13 cellular contexts compared by ENCODE assay signal in genomic region chrX:64850371-64851082, GRCh38.
DNase-seq lines count a peak whose midpoint lies in the region; ATAC-seq and TF ChIP-seq lines count a peak whose summit lies in the region.
"Had no signal": no experiment of that assay in that cellular context is flagged by ENCODE, and none has a peak within 500 bp of the region (broad histone marks: within the 10 kb centered on the region; RNA-seq: fewer than 3 reads in every experiment).

No MANE protein-coding gene starts in this region.

- peaks cover 0 to 2% (median 0%) of the 10 kb centered on the region in 6 donors for H3K36me3 ChIP-seq in spleen
- H3K36me3 ChIP-seq: vagina had no signal

- 64 to 79% (median 75%) methylated on average over 6 of the region's 6 CpGs for WGBS in spleen, 5 donors

- no peak overlapping the region for H3K4me3 Mint-ChIP-seq in activated CD8-positive, alpha-beta memory T cell treated with anti-CD3 and anti-CD28 coated beads, Interleukin-2, amount 10 ng/mL, durations not matched to agents 7 days and 5 days
- H3K4me3 Mint-ChIP-seq in immature natural killer cell, result no peak overlapping the region

- H3K4me1 Mint-ChIP-seq in activated CD8-positive, alpha-beta memory T cell treated with anti-CD3 and anti-CD28 coated beads, Interleukin-2, amount 10 ng/mL, durations not matched to agents 7 days and 5 days, result peaks cover 29% of the 10 kb centered on the region
- peaks cover 1 to 9% of the 10 kb centered on the region in 2 donors for H3K4me1 Mint-ChIP-seq in immature natural killer cell

- peaks cover 34% of the 10 kb centered on the region for H3K36me3 Mint-ChIP-seq in activated CD8-positive, alpha-beta memory T cell treated with anti-CD3 and anti-CD28 coated beads, Interleukin-2, amount 10 ng/mL, durations not matched to agents 7 days and 5 days
- H3K36me3 Mint-ChIP-seq in immature natural killer cell, result no peaks in the 10 kb centered on the region

- peaks cover 3 to 95% (median 41%) of the 10 kb centered on the region in 8 donors for H3K9me3 ChIP-seq in spleen
- H3K9me3 ChIP-seq: vagina had no signal

- TF ChIP-seq POLR2A in spleen (IDR thresholded peaks at IDR 0.05), result no peak

- peak overlapping the region in 5 of 8 donors; percentile 4 to 68 (median 23) for H3K27ac ChIP-seq in spleen
- H3K27ac ChIP-seq: vagina had no signal

- H3K27me3 ChIP-seq in spleen (replicated peaks in 1 of 7), result no peaks in the 10 kb centered on the region
- H3K27me3 ChIP-seq: vagina had no signal

- no peaks in the 10 kb centered on the region for H3K27me3 Mint-ChIP-seq in activated CD8-positive, alpha-beta memory T cell treated with anti-CD3 and anti-CD28 coated beads, Interleukin-2, amount 10 ng/mL, durations not matched to agents 7 days and 5 days
- peaks cover 0 to 3% (median 0%) of the 10 kb centered on the region in 3 donors for H3K27me3 Mint-ChIP-seq in immature natural killer cell (ENCODE audit: low read depth in 3 of 3)

- DNase-seq in activated CD8-positive, alpha-beta memory T cell treated with anti-CD3 and anti-CD28 coated beads, Interleukin-2, amount 10 ng/mL, durations not matched to agents 7 days and 5 days, result peak; percentile 59
- no peak for DNase-seq in activated CD8-positive, alpha-beta memory T cell treated with anti-CD3 and anti-CD28 coated beads, Interleukin-2, amount 50 U/mL, for 48 hours
- DNase-seq in RPMI8226, result peak; percentile 72
- peak; percentile 62 for DNase-seq in spleen
- DNase-seq in immature natural killer cell, result no peak
- DNase-seq in medulla oblongata (ENCODE audit: extremely low spot score), result no peak
- DNase-seq in DMS 273 treated with DMSO at 0.1 percent for 48 hours (lab: John Stamatoyannopoulos, UW), result no peak
- DNase-seq: ACHN, DMS153, mammary epithelial cell, NCI-H1436 had no signal

- ATAC-seq in activated CD8-positive, alpha-beta memory T cell treated with anti-CD3 and anti-CD28 coated beads, Interleukin-2, amount 10 ng/mL, durations not matched to agents 7 days and 5 days, result peak; percentile 58
- ATAC-seq in GM21447 (IDR thresholded peaks at IDR 0.05; ENCODE audit: unreplicated experiment), result peak; percentile 84

- peak overlapping the region in 1 of 8 donors; percentile 2 for H3K4me3 ChIP-seq in spleen
- H3K4me3 ChIP-seq: vagina had no signal

- intact Hi-C loops in spleen (cut with DNase I; ENCODE audit: low total_unique reads), result no loop called here

- H3K27ac Mint-ChIP-seq in activated CD8-positive, alpha-beta memory T cell treated with anti-CD3 and anti-CD28 coated beads, Interleukin-2, amount 10 ng/mL, durations not matched to agents 7 days and 5 days, result no peak overlapping the region
- H3K27ac Mint-ChIP-seq in immature natural killer cell, result no peak overlapping the region

- no peak for TF ChIP-seq CTCF in spleen (IDR thresholded peaks at IDR 0.05 in 8 of 11, conservative IDR thresholded peaks at IDR 0.05 in 3 of 11)

- peaks cover 6% of the 10 kb centered on the region for H3K9me3 Mint-ChIP-seq in activated CD8-positive, alpha-beta memory T cell treated with anti-CD3 and anti-CD28 coated beads, Interleukin-2, amount 10 ng/mL, durations not matched to agents 7 days and 5 days (ENCODE audit: low read depth)
- peaks cover 0 to 10% (median 3%) of the 10 kb centered on the region in 6 donors for H3K9me3 Mint-ChIP-seq in immature natural killer cell

- no peaks in the 10 kb centered on the region for H3K4me1 ChIP-seq in spleen
- H3K4me1 ChIP-seq: vagina had no signal

- CTCF ChIA-PET in activated CD8-positive, alpha-beta memory T cell treated with anti-CD3 and anti-CD28 coated beads, Interleukin-2, amount 10 ng/mL, durations not matched to agents 7 days and 5 days (lab: Charles Lee), result no interaction called here

Comparison
In these comparisons a context has a peak if more than half of its experiments do, and no peak if none do; other contexts are left out.
1. DNase-seq: peak in activated CD8-positive, alpha-beta memory T cell treated with anti-CD3 and anti-CD28 coated beads, Interleukin-2, amount 10 ng/mL, durations not matched to agents 7 days and 5 days (single experiment), RPMI8226 (single experiment) and spleen (single experiment); none in activated CD8-positive, alpha-beta memory T cell treated with anti-CD3 and anti-CD28 coated beads, Interleukin-2, amount 50 U/mL, for 48 hours (single experiment), immature natural killer cell (0 of 3), medulla oblongata (single experiment) and DMS 273 treated with DMSO at 0.1 percent for 48 hours (single experiment).